Comparison of ENCODE assay signal across 1 cellular context in genomic region chr9:98108540-98109031, GRCh38.
TF ChIP-seq lines count a peak whose summit lies in the region.

No MANE protein-coding gene starts in this region.

TF ChIP-seq in GM23338, 12 proteins besides CTCF, POLR2A, EP300 and RAD21 (continued from another document):
- TF ChIP-seq ZNF462 (CRISPR knock-in tag; IDR thresholded peaks at IDR 0.05): no peak
- TF ChIP-seq ZNF114 (CRISPR knock-in tag; IDR thresholded peaks at IDR 0.05): no peak
- no peak for TF ChIP-seq CREB1 (CRISPR knock-in tag; IDR thresholded peaks at IDR 0.05; ENCODE audit: low read depth)
